ENCODE assay signal across 23 cellular contexts in the genomic region with DNA sequence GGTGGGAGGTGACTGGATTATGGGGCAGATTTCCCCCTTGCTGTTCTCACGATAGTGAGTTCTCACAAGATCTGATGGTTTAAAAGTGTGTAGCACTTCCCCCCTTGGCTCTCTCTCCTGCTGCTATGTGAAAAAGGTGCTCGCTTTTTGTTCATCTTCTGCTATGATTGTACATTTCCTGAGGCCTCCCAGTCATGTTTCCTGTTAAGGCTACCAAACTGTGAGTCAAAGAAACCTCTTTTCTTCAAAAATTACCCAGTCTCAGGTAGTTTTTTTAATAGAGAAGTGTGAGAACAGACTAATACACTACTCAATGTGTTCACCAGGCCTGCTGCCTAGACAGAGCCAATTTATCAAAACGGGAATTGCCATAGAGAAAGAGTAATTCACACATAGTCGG.
"Had no signal": no experiment of that assay in that cellular context is flagged by ENCODE, and none has a peak within 500 bp of the region (broad histone marks: within the 10 kb centered on the region; RNA-seq: fewer than 3 reads in every experiment).

No MANE protein-coding gene starts in this region.

- ATAC-seq: heart left ventricle, left colon, T-helper 17 cell had no signal

- H3K4me1 Mint-ChIP-seq: endodermal cell, nephron had no signal

- DNase-seq: activated CD4-positive, alpha-beta T cell treated with anti-CD3 and anti-CD28 coated beads, Interleukin-2, amount 10 ng/mL, durations not matched to agents 7 days and 5 days; activated CD4-positive, CD25-positive, alpha-beta regulatory T cell; activated effector memory CD4-positive, alpha-beta T cell treated with anti-CD3 and anti-CD28 coated beads, Interleukin-2, amount 50 U/mL, for 16 hours; amniotic stem cell; colonic mucosa; endodermal cell; heart left ventricle; islet precursor cell; left colon; mesenchymal stem cell; ovary; spleen; stimulated activated CD4-positive, alpha-beta T cell treated with anti-CD3 and anti-CD28 coated beads, Interleukin-4, amount 100 ng/mL, for 4 hours; SW 1271; T-helper 17 cell; transverse colon had no signal

- FAIRE-seq: bronchial epithelial cell, urothelium cell line had no signal

- H3K36me3 ChIP-seq: colonic mucosa, heart left ventricle, neutrophil, ovary, prostate gland, transverse colon had no signal

- H3K4me1 ChIP-seq: colonic mucosa, heart left ventricle, prostate gland, spleen, transverse colon had no signal

- H3K27ac Mint-ChIP-seq: activated CD4-positive, alpha-beta T cell treated with anti-CD3 and anti-CD28 coated beads, Interleukin-2, amount 10 ng/mL, durations not matched to agents 7 days and 5 days; activated naive CD8-positive, alpha-beta T cell; endodermal cell; nephron; T-helper 17 cell had no signal

- H3K27me3 Mint-ChIP-seq: activated CD4-positive, alpha-beta T cell treated with anti-CD3 and anti-CD28 coated beads, Interleukin-2, amount 10 ng/mL, durations not matched to agents 7 days and 5 days; activated naive CD8-positive, alpha-beta T cell; T-helper 17 cell had no signal

- H3K4me3 Mint-ChIP-seq: activated CD4-positive, alpha-beta T cell treated with anti-CD3 and anti-CD28 coated beads, Interleukin-2, amount 10 ng/mL, durations not matched to agents 7 days and 5 days; activated naive CD8-positive, alpha-beta T cell; endodermal cell; nephron; T-helper 17 cell had no signal

- H3K27me3 ChIP-seq: colonic mucosa, heart left ventricle, neutrophil, ovary, spleen, transverse colon had no signal

- H3K4me3 ChIP-seq: colonic mucosa, heart left ventricle, ovary, prostate gland, spleen, transverse colon had no signal

- H3K27ac ChIP-seq: colonic mucosa, epithelial cell of prostate, heart left ventricle, neutrophil, ovary, prostate gland, spleen, transverse colon had no signal

- H3K9me3 ChIP-seq: colonic mucosa, neutrophil, ovary, prostate gland, transverse colon had no signal
